ENCODE assay signal across 1 cellular context in the genomic region with DNA sequence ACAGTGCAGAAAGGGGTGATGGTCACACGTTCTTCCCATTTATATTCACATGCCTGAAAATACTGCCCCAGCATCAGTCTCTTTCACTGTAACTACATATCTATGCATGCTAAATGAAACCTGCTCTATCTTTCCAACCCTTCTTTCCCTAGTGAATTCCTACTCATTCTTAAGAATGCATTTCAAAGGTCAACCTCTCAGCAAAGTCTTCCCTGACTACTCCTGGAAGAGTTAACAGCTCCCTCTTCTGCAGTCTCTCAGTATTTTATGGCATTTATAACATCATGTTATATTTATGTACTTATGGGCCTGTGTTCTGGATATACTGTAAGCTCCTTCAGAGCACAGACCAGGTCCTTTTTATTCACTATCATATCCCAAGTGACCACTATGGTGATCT.
TF ChIP-seq lines count a peak whose summit lies in the region.

No MANE protein-coding gene starts in this region.

TF ChIP-seq in GM23338, 12 proteins besides CTCF, POLR2A, EP300 and RAD21 (continued from another document):
- TF ChIP-seq, protein P1, sequence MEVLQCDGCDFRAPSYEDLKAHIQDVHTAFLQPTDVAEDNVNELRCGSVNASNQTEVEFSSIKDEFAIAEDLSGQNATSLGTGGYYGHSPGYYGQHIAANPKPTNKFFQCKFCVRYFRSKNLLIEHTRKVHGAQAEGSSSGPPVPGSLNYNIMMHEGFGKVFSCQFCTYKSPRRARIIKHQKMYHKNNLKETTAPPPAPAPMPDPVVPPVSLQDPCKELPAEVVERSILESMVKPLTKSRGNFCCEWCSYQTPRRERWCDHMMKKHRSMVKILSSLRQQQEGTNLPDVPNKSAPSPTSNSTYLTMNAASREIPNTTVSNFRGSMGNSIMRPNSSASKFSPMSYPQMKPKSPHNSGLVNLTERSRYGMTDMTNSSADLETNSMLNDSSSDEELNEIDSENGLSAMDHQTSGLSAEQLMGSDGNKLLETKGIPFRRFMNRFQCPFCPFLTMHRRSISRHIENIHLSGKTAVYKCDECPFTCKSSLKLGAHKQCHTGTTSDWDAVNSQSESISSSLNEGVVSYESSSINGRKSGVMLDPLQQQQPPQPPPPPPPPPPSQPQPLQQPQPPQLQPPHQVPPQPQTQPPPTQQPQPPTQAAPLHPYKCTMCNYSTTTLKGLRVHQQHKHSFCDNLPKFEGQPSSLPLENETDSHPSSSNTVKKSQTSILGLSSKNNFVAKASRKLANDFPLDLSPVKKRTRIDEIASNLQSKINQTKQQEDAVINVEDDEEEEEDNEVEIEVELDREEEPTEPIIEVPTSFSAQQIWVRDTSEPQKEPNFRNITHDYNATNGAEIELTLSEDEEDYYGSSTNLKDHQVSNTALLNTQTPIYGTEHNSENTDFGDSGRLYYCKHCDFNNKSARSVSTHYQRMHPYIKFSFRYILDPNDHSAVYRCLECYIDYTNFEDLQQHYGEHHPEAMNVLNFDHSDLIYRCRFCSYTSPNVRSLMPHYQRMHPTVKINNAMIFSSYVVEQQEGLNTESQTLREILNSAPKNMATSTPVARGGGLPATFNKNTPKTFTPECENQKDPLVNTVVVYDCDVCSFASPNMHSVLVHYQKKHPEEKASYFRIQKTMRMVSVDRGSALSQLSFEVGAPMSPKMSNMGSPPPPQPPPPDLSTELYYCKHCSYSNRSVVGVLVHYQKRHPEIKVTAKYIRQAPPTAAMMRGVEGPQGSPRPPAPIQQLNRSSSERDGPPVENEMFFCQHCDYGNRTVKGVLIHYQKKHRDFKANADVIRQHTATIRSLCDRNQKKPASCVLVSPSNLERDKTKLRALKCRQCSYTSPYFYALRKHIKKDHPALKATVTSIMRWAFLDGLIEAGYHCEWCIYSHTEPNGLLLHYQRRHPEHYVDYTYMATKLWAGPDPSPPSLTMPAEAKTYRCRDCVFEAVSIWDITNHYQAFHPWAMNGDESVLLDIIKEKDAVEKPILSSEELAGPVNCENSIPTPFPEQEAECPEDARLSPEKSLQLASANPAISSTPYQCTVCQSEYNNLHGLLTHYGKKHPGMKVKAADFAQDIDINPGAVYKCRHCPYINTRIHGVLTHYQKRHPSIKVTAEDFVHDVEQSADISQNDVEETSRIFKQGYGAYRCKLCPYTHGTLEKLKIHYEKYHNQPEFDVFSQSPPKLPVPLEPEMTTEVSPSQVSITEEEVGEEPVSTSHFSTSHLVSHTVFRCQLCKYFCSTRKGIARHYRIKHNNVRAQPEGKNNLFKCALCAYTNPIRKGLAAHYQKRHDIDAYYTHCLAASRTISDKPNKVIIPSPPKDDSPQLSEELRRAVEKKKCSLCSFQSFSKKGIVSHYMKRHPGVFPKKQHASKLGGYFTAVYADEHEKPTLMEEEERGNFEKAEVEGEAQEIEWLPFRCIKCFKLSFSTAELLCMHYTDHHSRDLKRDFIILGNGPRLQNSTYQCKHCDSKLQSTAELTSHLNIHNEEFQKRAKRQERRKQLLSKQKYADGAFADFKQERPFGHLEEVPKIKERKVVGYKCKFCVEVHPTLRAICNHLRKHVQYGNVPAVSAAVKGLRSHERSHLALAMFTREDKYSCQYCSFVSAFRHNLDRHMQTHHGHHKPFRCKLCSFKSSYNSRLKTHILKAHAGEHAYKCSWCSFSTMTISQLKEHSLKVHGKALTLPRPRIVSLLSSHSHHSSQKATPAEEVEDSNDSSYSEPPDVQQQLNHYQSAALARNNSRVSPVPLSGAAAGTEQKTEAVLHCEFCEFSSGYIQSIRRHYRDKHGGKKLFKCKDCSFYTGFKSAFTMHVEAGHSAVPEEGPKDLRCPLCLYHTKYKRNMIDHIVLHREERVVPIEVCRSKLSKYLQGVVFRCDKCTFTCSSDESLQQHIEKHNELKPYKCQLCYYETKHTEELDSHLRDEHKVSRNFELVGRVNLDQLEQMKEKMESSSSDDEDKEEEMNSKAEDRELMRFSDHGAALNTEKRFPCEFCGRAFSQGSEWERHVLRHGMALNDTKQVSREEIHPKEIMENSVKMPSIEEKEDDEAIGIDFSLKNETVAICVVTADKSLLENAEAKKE (CRISPR knock-in tag; IDR thresholded peaks at IDR 0.05), result no peak
- TF ChIP-seq JUNB (IDR thresholded peaks at IDR 0.05; ENCODE audit: unreplicated experiment) (no peak), EZH2 (IDR thresholded peaks at IDR 0.05; ENCODE audit: low read depth, unreplicated experiment) (no peak), ZNF331 (CRISPR knock-in tag; IDR thresholded peaks at IDR 0.05; ENCODE audit: low read depth) (no peak), CREB1 (CRISPR knock-in tag; IDR thresholded peaks at IDR 0.05; ENCODE audit: low read depth) (no peak), EZH2phosphoT487 (IDR thresholded peaks at IDR 0.05; ENCODE audit: unreplicated experiment) (no peak), ZNF114 (CRISPR knock-in tag; IDR thresholded peaks at IDR 0.05) (no peak)
